Comparison of ENCODE assay signal across 19 cellular contexts in genomic region chr14:100132903-100133510, GRCh38. TPM values are rescaled to one million over a fixed set of nuclear protein-coding genes. Genes with fewer than 3 reads are reported as not detected.
DNase-seq lines count a peak whose midpoint lies in the region; ATAC-seq and TF ChIP-seq lines count a peak whose summit lies in the region.
"Had no signal": no experiment of that assay in that cellular context is flagged by ENCODE, and none has a peak within 500 bp of the region (broad histone marks: within the 10 kb centered on the region; RNA-seq: fewer than 3 reads in every experiment).

No MANE protein-coding gene starts in this region.

- no peak for TF ChIP-seq CTCF in AG09319 (IDR thresholded peaks at IDR 0.05; ENCODE audit: low read depth, low read length)
- no peak for TF ChIP-seq CTCF in HCT116 (IDR thresholded peaks at IDR 0.05 in 2 of 3, conservative IDR thresholded peaks at IDR 0.05 in 1 of 3; ENCODE audit: borderline replicate concordance in 1 of 3, insufficient read depth in 1 of 3, low read depth in 2 of 3, low read length in 2 of 3)
- no peak for TF ChIP-seq CTCF in nephron (IDR thresholded peaks at IDR 0.05; ENCODE audit: unreplicated experiment in 3 of 3)
- no peak for TF ChIP-seq CTCF in CD14-positive monocyte (IDR thresholded peaks at IDR 0.05)
- no peak for TF ChIP-seq CTCF in WTC11 (IDR thresholded peaks at IDR 0.05)

- intact Hi-C loops in HCT116 (cut with micrococcal nuclease) = no loop called here
- intact Hi-C loops in CD14-positive monocyte (cut with micrococcal nuclease) = no loop called here

- no peak overlapping the region for H3K4me3 ChIP-seq in HCT116 (replicated peaks in 1 of 2; ENCODE audit: low read depth in 1 of 2, low read length in 2 of 2)
- H3K4me3 ChIP-seq: lower lobe of right lung, neural progenitor cell had no signal

- no peaks in the 10 kb centered on the region for H3K9me2 ChIP-seq in HCT116 (ENCODE audit: insufficient read depth)

- no peak for TF ChIP-seq RAD21 in HCT116 (IDR thresholded peaks at IDR 0.05; ENCODE audit: low read depth)

- H3K79me2 ChIP-seq in HCT116 (ENCODE audit: insufficient read depth, low read length) = no peaks in the 10 kb centered on the region

- H3K4me1 ChIP-seq in HCT116 (ENCODE audit: control insufficient read depth in 1 of 2, insufficient read depth in 2 of 2, low read length in 2 of 2) = peaks cover 0 to 12% of the 10 kb centered on the region in 2 experiments; a peak in 2 of 4 replicates
- H3K4me1 ChIP-seq: lower lobe of right lung, neural progenitor cell had no signal

- H3K9me3 ChIP-seq in HCT116 (ENCODE audit: control insufficient read depth in 1 of 2, insufficient read depth in 1 of 2, low read depth in 1 of 2, low read length in 2 of 2) = no peaks in the 10 kb centered on the region
- H3K9me3 ChIP-seq: lower lobe of right lung had no signal

- POLR2A ChIA-PET in HCT116 (lab: Charles Lee) (no interaction called here), WTC11 (lab: Charles Lee) (no interaction called here)

- TF ChIP-seq POLR2A in HCT116 (IDR thresholded peaks at IDR 0.05; ENCODE audit: borderline replicate concordance, extremely low read depth, insufficient read depth, insufficient read length) = no peak

- H3K4me3 Mint-ChIP-seq in nephron (no peak overlapping the region), CD14-positive monocyte (no peak overlapping the region), WTC11 (no peak overlapping the region)
- no peak overlapping the region for H3K4me3 Mint-ChIP-seq in T-helper 2 cell treated with Interferon-gamma antibody and Interleukin-4, amounts not matched to agents 5 μg/mL and 100 μg/mL, for 36 hours
- H3K4me3 Mint-ChIP-seq: activated CD4-positive, alpha-beta T cell treated with anti-CD3 and anti-CD28 coated beads, Interleukin-2, amount 10 ng/mL, durations not matched to agents 24 days and 14 days; H9; neural progenitor cell had no signal

- H3K27ac Mint-ChIP-seq in nephron (peak overlapping the region in 2 of 3 experiments; percentile 60 to 93), CD14-positive monocyte (peak overlapping the region in 1 of 7 donors; percentile 8), WTC11 (no peak overlapping the region)
- no peak overlapping the region for H3K27ac Mint-ChIP-seq in T-helper 2 cell treated with Interferon-gamma antibody and Interleukin-4, amounts not matched to agents 5 μg/mL and 100 μg/mL, for 36 hours
- H3K27ac Mint-ChIP-seq: neural progenitor cell had no signal

- BruUV-seq in HCT116 (replicated peaks; lab: Mats Ljungman, UMichigan) = no TSS peak

- no peak for ATAC-seq in HCT116
- no peak for ATAC-seq in HG03342 (IDR thresholded peaks at IDR 0.05; ENCODE audit: unreplicated experiment)
- no peak for ATAC-seq in WTC11
- ATAC-seq: right cardiac atrium had no signal

- H3K36me3 ChIP-seq in HCT116 (ENCODE audit: control insufficient read depth in 1 of 2, insufficient read depth in 2 of 2, low read length in 2 of 2) = no peaks in the 10 kb centered on the region
- H3K36me3 ChIP-seq: neural progenitor cell had no signal

- H4K20me1 ChIP-seq in HCT116 (ENCODE audit: insufficient read depth) = no peaks in the 10 kb centered on the region

- H3K9me3 Mint-ChIP-seq in nephron (no peaks in the 10 kb centered on the region), CD14-positive monocyte (no peaks in the 10 kb centered on the region), WTC11 (no peaks in the 10 kb centered on the region)
- H3K9me3 Mint-ChIP-seq in T-helper 2 cell treated with Interferon-gamma antibody and Interleukin-4, amounts not matched to agents 5 μg/mL and 100 μg/mL, for 36 hours = no peaks in the 10 kb centered on the region
- H3K9me3 Mint-ChIP-seq: activated CD4-positive, alpha-beta T cell treated with anti-CD3 and anti-CD28 coated beads, Interleukin-2, amount 10 ng/mL, durations not matched to agents 24 days and 14 days; H9; neural progenitor cell had no signal

- H3K27ac ChIP-seq in HCT116 (ENCODE audit: low read depth, low read length) = no peak overlapping the region
- H3K27ac ChIP-seq: lower lobe of right lung, neural progenitor cell had no signal

- H3K4me1 Mint-ChIP-seq in nephron (peaks cover 32% of the 10 kb centered on the region), CD14-positive monocyte (no peaks in the 10 kb centered on the region), WTC11 (peaks cover 12% of the 10 kb centered on the region)
- H3K4me1 Mint-ChIP-seq in T-helper 2 cell treated with Interferon-gamma antibody and Interleukin-4, amounts not matched to agents 5 μg/mL and 100 μg/mL, for 36 hours (ENCODE audit: low read depth) = no peaks in the 10 kb centered on the region

- no peak overlapping the region for H3K9ac ChIP-seq in HCT116 (ENCODE audit: low read length)
- H3K9ac ChIP-seq: neural progenitor cell had no signal

- H3K27me3 ChIP-seq in HCT116 (ENCODE audit: insufficient read depth, low read length) = no peaks in the 10 kb centered on the region
- H3K27me3 ChIP-seq: neural progenitor cell had no signal

- H3K27me3 Mint-ChIP-seq in nephron (ENCODE audit: low read depth) (no peaks in the 10 kb centered on the region), CD14-positive monocyte (ENCODE audit: low read depth in 3 of 3) (peaks cover 0 to 1% (median 0%) of the 10 kb centered on the region in 3 donors), WTC11 (ENCODE audit: low read depth) (no peaks in the 10 kb centered on the region)
- H3K27me3 Mint-ChIP-seq in T-helper 2 cell treated with Interferon-gamma antibody and Interleukin-4, amounts not matched to agents 5 μg/mL and 100 μg/mL, for 36 hours (ENCODE audit: low read depth) = no peaks in the 10 kb centered on the region
- H3K27me3 Mint-ChIP-seq: activated CD4-positive, alpha-beta T cell treated with anti-CD3 and anti-CD28 coated beads, Interleukin-2, amount 10 ng/mL, durations not matched to agents 24 days and 14 days had no signal

- H3K36me3 Mint-ChIP-seq in nephron (ENCODE audit: low read depth) (peaks cover 44% of the 10 kb centered on the region), CD14-positive monocyte (peaks cover 83% of the 10 kb centered on the region in 2 donors), WTC11 (no peaks in the 10 kb centered on the region; the same call in 1 of the 2 replicates)
- peaks cover 84% of the 10 kb centered on the region for H3K36me3 Mint-ChIP-seq in T-helper 2 cell treated with Interferon-gamma antibody and Interleukin-4, amounts not matched to agents 5 μg/mL and 100 μg/mL, for 36 hours (ENCODE audit: low read depth)

- no peak overlapping the region for H2AFZ ChIP-seq in HCT116 (ENCODE audit: low read depth, low read length, poor library complexity, severe bottlenecking)
- H2AFZ ChIP-seq: neural progenitor cell had no signal

- peak; percentile 18 for DNase-seq in AG09319 (ENCODE audit: extremely low read depth, low read depth)
- no peak for DNase-seq in HCT116 (ENCODE audit: low read depth, low spot score)
- DNase-seq in dedifferentiated amniotic fluid mesenchymal stem cell (ENCODE audit: extremely low spot score) = peak; percentile 31
- no peak for DNase-seq in CD14-positive monocyte (ENCODE audit: low spot score)
- no peak for DNase-seq in WTC11 (ENCODE audit: low spot score)
- DNase-seq in T-helper 2 cell treated with Interferon-gamma antibody and Interleukin-4, amounts not matched to agents 5 μg/mL and 100 μg/mL, for 36 hours (ENCODE audit: low spot score) = no peak
- DNase-seq: activated CD4-positive, alpha-beta T cell treated with anti-CD3 and anti-CD28 coated beads, Interleukin-2, amount 10 ng/mL, durations not matched to agents 24 days and 14 days; activated T-cell treated with anti-CD3 and anti-CD28 coated beads, Interleukin-2, amount 50 U/mL, for 48 hours; glutamatergic neuron; H9; lower lobe of right lung; NCI-H146; NCI-H226; NK-92 treated with Interleukin-12 subunit alpha and Interleukin-12 subunit beta, amount 100 ng/mL, for 24 hours; right cardiac atrium; SHP77 had no signal

- RAD21 ChIA-PET in HCT116 (lab: Charles Lee; ENCODE audit: low non-redundant PET in 1 of 2, low total read pairs in 2 of 2, uncharacterized antibody in 2 of 2, unreplicated experiment in 2 of 2) = no interaction called here

- CTCF ChIA-PET in HCT116 (lab: Charles Lee) = no interaction called here
- CTCF ChIA-PET in WTC11 (lab: Charles Lee) = interaction anchor here (0.9 to 2.7 kb wide), 3 partner anchors 22 to 60 kb away, joined by 3 to 14 read pairs (median 7); partner anchors contain the start of gene DEGS2

- H3K4me2 ChIP-seq in HCT116 (ENCODE audit: low read length) = 0 out of 2 replicates have a peak overlapping the region, but pooled peaks have one; percentile 19
- H3K4me2 ChIP-seq: neural progenitor cell had no signal

TF ChIP-seq in HCT116, 20 proteins besides CTCF, POLR2A, EP300 and RAD21:
- TF ChIP-seq CBX3 (IDR thresholded peaks at IDR 0.05; ENCODE audit: low read depth) = no peak
- TF ChIP-seq EGR1 (IDR thresholded peaks at IDR 0.05; ENCODE audit: low read depth) = no peak
- no peak for TF ChIP-seq SP1 (IDR thresholded peaks at IDR 0.05; ENCODE audit: low read depth)
- TF ChIP-seq ELF1 (IDR thresholded peaks at IDR 0.05; ENCODE audit: borderline replicate concordance, low read depth) = no peak
- no peak for TF ChIP-seq ZFX (IDR thresholded peaks at IDR 0.05)
- TF ChIP-seq SRF (IDR thresholded peaks at IDR 0.05; ENCODE audit: low read depth) = no peak
- no peak for TF ChIP-seq ZNF274 (IDR thresholded peaks at IDR 0.05; ENCODE audit: low read depth, low read length)
- TF ChIP-seq SIN3A (IDR thresholded peaks at IDR 0.05; ENCODE audit: low read depth) = no peak
- TF ChIP-seq FOSL1 (IDR thresholded peaks at IDR 0.05; ENCODE audit: low read depth) = no peak

TF ChIP-seq in WTC11, 78 proteins besides CTCF, POLR2A, EP300 and RAD21 (continues in another document):
- TF ChIP-seq ZNF219 (CRISPR knock-in tag; IDR thresholded peaks at IDR 0.05; ENCODE audit: borderline replicate concordance) (no peak), ERG (CRISPR knock-in tag; IDR thresholded peaks at IDR 0.05) (no peak), USF1 (CRISPR knock-in tag; IDR thresholded peaks at IDR 0.05) (no peak)

RNA-seq across cellular contexts. Expression of gene DEGS2, which starts 26.4 kb away (rescaled TPM):
- total RNA-seq in HCT116 (2021; ENCODE audit: unreplicated experiment) (1.8 TPM), WTC11 (2021) (0.53 to 1.6 TPM (median 0.55 TPM) in 3 replicates)
- 2.3 and 4.6 TPM in 2 replicates for polyA plus RNA-seq in HCT116 (2012)
- under 1 TPM in 1 of 2 donors, not detected in 1; 0.36 TPM for polyA plus RNA-seq in CD14-positive monocyte

Comparison
In these comparisons a context has a peak if more than half of its experiments do, and no peak if none do; other contexts are left out.
1. DNase-seq: peak in AG09319 (single experiment) and dedifferentiated amniotic fluid mesenchymal stem cell (single experiment); none in HCT116 (single experiment), CD14-positive monocyte (single experiment), WTC11 (single experiment) and T-helper 2 cell treated with Interferon-gamma antibody and Interleukin-4, amounts not matched to agents 5 μg/mL and 100 μg/mL, for 36 hours (single experiment).
2. H3K27ac Mint-ChIP-seq: peak in nephron (2 of 3); none in WTC11 (single experiment) and T-helper 2 cell treated with Interferon-gamma antibody and Interleukin-4, amounts not matched to agents 5 μg/mL and 100 μg/mL, for 36 hours (single experiment).